Comparison of ENCODE assay signal across 1 cellular context in the genomic region with DNA sequence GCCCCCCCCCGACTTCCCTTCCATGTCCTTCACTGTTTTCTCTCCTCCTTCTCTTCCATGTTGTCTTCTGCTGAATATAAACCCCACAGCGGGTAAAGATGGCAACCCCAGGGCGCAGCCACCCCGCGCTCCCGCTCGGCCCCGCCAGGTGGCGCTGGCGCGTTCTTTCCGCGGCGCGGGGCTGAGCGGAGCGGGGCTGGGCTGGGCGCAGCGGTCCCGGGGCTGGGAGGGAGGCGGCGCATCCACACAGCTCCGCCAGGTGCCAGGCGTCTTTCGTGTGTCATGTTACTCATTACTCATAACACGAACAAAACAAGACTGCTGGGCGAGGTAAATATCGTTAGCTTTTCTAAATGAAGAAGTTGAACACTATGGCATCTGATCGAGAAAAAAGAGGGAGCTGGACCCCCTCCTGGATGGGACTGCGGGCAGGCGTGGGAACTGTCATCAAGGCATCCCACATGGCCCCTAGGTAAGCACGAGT.
TF ChIP-seq lines count a peak whose summit lies in the region.

No MANE protein-coding gene starts in this region.

TF ChIP-seq in GM23338, 12 proteins besides CTCF, POLR2A, EP300 and RAD21 (continued from another document):
- TF ChIP-seq, protein P1, sequence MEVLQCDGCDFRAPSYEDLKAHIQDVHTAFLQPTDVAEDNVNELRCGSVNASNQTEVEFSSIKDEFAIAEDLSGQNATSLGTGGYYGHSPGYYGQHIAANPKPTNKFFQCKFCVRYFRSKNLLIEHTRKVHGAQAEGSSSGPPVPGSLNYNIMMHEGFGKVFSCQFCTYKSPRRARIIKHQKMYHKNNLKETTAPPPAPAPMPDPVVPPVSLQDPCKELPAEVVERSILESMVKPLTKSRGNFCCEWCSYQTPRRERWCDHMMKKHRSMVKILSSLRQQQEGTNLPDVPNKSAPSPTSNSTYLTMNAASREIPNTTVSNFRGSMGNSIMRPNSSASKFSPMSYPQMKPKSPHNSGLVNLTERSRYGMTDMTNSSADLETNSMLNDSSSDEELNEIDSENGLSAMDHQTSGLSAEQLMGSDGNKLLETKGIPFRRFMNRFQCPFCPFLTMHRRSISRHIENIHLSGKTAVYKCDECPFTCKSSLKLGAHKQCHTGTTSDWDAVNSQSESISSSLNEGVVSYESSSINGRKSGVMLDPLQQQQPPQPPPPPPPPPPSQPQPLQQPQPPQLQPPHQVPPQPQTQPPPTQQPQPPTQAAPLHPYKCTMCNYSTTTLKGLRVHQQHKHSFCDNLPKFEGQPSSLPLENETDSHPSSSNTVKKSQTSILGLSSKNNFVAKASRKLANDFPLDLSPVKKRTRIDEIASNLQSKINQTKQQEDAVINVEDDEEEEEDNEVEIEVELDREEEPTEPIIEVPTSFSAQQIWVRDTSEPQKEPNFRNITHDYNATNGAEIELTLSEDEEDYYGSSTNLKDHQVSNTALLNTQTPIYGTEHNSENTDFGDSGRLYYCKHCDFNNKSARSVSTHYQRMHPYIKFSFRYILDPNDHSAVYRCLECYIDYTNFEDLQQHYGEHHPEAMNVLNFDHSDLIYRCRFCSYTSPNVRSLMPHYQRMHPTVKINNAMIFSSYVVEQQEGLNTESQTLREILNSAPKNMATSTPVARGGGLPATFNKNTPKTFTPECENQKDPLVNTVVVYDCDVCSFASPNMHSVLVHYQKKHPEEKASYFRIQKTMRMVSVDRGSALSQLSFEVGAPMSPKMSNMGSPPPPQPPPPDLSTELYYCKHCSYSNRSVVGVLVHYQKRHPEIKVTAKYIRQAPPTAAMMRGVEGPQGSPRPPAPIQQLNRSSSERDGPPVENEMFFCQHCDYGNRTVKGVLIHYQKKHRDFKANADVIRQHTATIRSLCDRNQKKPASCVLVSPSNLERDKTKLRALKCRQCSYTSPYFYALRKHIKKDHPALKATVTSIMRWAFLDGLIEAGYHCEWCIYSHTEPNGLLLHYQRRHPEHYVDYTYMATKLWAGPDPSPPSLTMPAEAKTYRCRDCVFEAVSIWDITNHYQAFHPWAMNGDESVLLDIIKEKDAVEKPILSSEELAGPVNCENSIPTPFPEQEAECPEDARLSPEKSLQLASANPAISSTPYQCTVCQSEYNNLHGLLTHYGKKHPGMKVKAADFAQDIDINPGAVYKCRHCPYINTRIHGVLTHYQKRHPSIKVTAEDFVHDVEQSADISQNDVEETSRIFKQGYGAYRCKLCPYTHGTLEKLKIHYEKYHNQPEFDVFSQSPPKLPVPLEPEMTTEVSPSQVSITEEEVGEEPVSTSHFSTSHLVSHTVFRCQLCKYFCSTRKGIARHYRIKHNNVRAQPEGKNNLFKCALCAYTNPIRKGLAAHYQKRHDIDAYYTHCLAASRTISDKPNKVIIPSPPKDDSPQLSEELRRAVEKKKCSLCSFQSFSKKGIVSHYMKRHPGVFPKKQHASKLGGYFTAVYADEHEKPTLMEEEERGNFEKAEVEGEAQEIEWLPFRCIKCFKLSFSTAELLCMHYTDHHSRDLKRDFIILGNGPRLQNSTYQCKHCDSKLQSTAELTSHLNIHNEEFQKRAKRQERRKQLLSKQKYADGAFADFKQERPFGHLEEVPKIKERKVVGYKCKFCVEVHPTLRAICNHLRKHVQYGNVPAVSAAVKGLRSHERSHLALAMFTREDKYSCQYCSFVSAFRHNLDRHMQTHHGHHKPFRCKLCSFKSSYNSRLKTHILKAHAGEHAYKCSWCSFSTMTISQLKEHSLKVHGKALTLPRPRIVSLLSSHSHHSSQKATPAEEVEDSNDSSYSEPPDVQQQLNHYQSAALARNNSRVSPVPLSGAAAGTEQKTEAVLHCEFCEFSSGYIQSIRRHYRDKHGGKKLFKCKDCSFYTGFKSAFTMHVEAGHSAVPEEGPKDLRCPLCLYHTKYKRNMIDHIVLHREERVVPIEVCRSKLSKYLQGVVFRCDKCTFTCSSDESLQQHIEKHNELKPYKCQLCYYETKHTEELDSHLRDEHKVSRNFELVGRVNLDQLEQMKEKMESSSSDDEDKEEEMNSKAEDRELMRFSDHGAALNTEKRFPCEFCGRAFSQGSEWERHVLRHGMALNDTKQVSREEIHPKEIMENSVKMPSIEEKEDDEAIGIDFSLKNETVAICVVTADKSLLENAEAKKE (CRISPR knock-in tag; IDR thresholded peaks at IDR 0.05) = 0 out of 2 replicates have a peak, but pooled peaks have one; percentile 64
- TF ChIP-seq ZNF114 (CRISPR knock-in tag; IDR thresholded peaks at IDR 0.05) (peak; percentile 65; the same call in 1 of the 2 replicates), NANOG (IDR thresholded peaks at IDR 0.05; ENCODE audit: borderline replicate concordance) (no peak), CREB1 (CRISPR knock-in tag; IDR thresholded peaks at IDR 0.05; ENCODE audit: low read depth) (no peak)
